Comparison of ENCODE assay signal across 8 cellular contexts in genomic region chr11:72642815-72643511, GRCh38. TPM values are rescaled to one million over a fixed set of nuclear protein-coding genes. Genes with fewer than 3 reads are reported as not detected.
DNase-seq lines count a peak whose midpoint lies in the region; ATAC-seq and TF ChIP-seq lines count a peak whose summit lies in the region.

No MANE protein-coding gene starts in this region.

- no peak overlapping the region for H3K27ac ChIP-seq in PC-3 (ENCODE audit: low read length)

- H3K36me3 ChIP-seq in PC-3 (ENCODE audit: low read depth, low read length), result no peaks in the 10 kb centered on the region

- intact Hi-C loops in PC-3 (cut with micrococcal nuclease), result loop anchor here (1.0 to 2.0 kb wide), 3 partner anchors 44 to 172 kb away; no protein-coding TSS in a partner anchor

- no TSS peak for BruUV-seq in PC-3 (replicated peaks; lab: Mats Ljungman, UMichigan)

- no peaks in the 10 kb centered on the region for H4K20me1 ChIP-seq in PC-3 (ENCODE audit: low read length)

- H3K9me3 Mint-ChIP-seq in activated T-cell treated with anti-CD3 and anti-CD28 coated beads, Interleukin-2, amount 50 U/mL, for 72 hours, result no peaks in the 10 kb centered on the region
- no peaks in the 10 kb centered on the region for H3K9me3 Mint-ChIP-seq in nephron
- no peaks in the 10 kb centered on the region for H3K9me3 Mint-ChIP-seq in stimulated activated naive CD8-positive, alpha-beta T cell treated with anti-CD3 and anti-CD28 coated beads, Interleukin-15, amount 100 ng/mL, for 72 hours

- no peaks in the 10 kb centered on the region for H3F3A ChIP-seq in PC-3 (ENCODE audit: low read length, unreplicated experiment)

- CTCF ChIA-PET in PC-3 (lab: Charles Lee), result no interaction called here

- H2AFZ ChIP-seq in PC-3 (ENCODE audit: low read length), result peak overlapping the region; percentile 87

- H3K27me3 ChIP-seq in PC-3 (ENCODE audit: low read length), result peaks cover 18% of the 10 kb centered on the region

- H3K27me3 Mint-ChIP-seq in activated T-cell treated with anti-CD3 and anti-CD28 coated beads, Interleukin-2, amount 50 U/mL, for 72 hours (ENCODE audit: low read depth), result no peaks in the 10 kb centered on the region
- peaks cover 28% of the 10 kb centered on the region for H3K27me3 Mint-ChIP-seq in nephron (ENCODE audit: low read depth)
- H3K27me3 Mint-ChIP-seq in stimulated activated naive CD8-positive, alpha-beta T cell treated with anti-CD3 and anti-CD28 coated beads, Interleukin-15, amount 100 ng/mL, for 72 hours, result no peaks in the 10 kb centered on the region

- DNase-seq in C1 segment of cervical spinal cord (lab: John Stamatoyannopoulos, UW) (peak in 9 of 14 donors; percentile 17 to 72 (median 59)), HFF-Myc (ENCODE audit: extremely low read depth, low read depth) (no peak), PC-3 (peak; percentile 69), fibroblast of gingiva (ENCODE audit: low read depth) (peak; percentile 14)
- DNase-seq in activated T-cell treated with anti-CD3 and anti-CD28 coated beads, Interleukin-2, amount 50 U/mL, for 72 hours, result peak; percentile 67 to 78
- peak; percentile 65 to 75 for DNase-seq in stimulated activated naive CD8-positive, alpha-beta T cell treated with anti-CD3 and anti-CD28 coated beads, Interleukin-15, amount 100 ng/mL, for 72 hours

- no peak overlapping the region for H3K4me3 ChIP-seq in HFF-Myc (replicated peaks; ENCODE audit: low read depth, low read length)
- H3K4me3 ChIP-seq in PC-3 (ENCODE audit: low read length), result peak overlapping the region; percentile 72

- no peaks in the 10 kb centered on the region for H3K9me3 ChIP-seq in PC-3 (ENCODE audit: low read length)

- peak overlapping the region; percentile 96 for H3K4me2 ChIP-seq in PC-3 (ENCODE audit: low read length)

- peak; percentile 85 for TF ChIP-seq CTCF in HFF-Myc (IDR thresholded peaks at IDR 0.05; ENCODE audit: low read depth, low read length, missing control alignments)
- peak; percentile 91 for TF ChIP-seq CTCF in PC-3 (conservative IDR thresholded peaks at IDR 0.05; ENCODE audit: low read depth, low read length)
- TF ChIP-seq CTCF in nephron (IDR thresholded peaks at IDR 0.05; ENCODE audit: unreplicated experiment in 3 of 3), result peak; percentile 94 to 97 (median 95)

- peak overlapping the region; percentile 61 to 71 for H3K4me3 Mint-ChIP-seq in activated T-cell treated with anti-CD3 and anti-CD28 coated beads, Interleukin-2, amount 50 U/mL, for 72 hours
- H3K4me3 Mint-ChIP-seq in nephron, result peak overlapping the region in 1 of 3 experiments; percentile 73
- peak overlapping the region; percentile 76 to 79 for H3K4me3 Mint-ChIP-seq in stimulated activated naive CD8-positive, alpha-beta T cell treated with anti-CD3 and anti-CD28 coated beads, Interleukin-15, amount 100 ng/mL, for 72 hours

- ATAC-seq in PC-3 (peak; percentile 67), HG02571 (IDR thresholded peaks at IDR 0.05; ENCODE audit: unreplicated experiment) (no peak)
- ATAC-seq in activated T-cell treated with anti-CD3 and anti-CD28 coated beads, Interleukin-2, amount 50 U/mL, for 72 hours (replicated peaks in 1 of 2), result peak; percentile 82 to 83
- ATAC-seq in stimulated activated naive CD8-positive, alpha-beta T cell treated with anti-CD3 and anti-CD28 coated beads, Interleukin-15, amount 100 ng/mL, for 72 hours, result peak; percentile 84

- no peak overlapping the region for H3K27ac Mint-ChIP-seq in activated T-cell treated with anti-CD3 and anti-CD28 coated beads, Interleukin-2, amount 50 U/mL, for 72 hours
- no peak overlapping the region for H3K27ac Mint-ChIP-seq in nephron
- no peak overlapping the region for H3K27ac Mint-ChIP-seq in stimulated activated naive CD8-positive, alpha-beta T cell treated with anti-CD3 and anti-CD28 coated beads, Interleukin-15, amount 100 ng/mL, for 72 hours

- POLR2A ChIA-PET in PC-3 (lab: Charles Lee; ENCODE audit: unreplicated experiment), result no interaction called here

- no peaks in the 10 kb centered on the region for H3K79me2 ChIP-seq in PC-3 (ENCODE audit: low read length)

- H3K4me1 ChIP-seq in PC-3 (ENCODE audit: insufficient read depth, low read length), result peaks cover 13% of the 10 kb centered on the region

- no peaks in the 10 kb centered on the region for H3K9me2 ChIP-seq in PC-3 (replicated peaks; ENCODE audit: low read length)

- H3K36me3 Mint-ChIP-seq in activated T-cell treated with anti-CD3 and anti-CD28 coated beads, Interleukin-2, amount 50 U/mL, for 72 hours (ENCODE audit: insufficient read depth in 2 of 2), result no peaks in the 10 kb centered on the region
- no peaks in the 10 kb centered on the region for H3K36me3 Mint-ChIP-seq in nephron (ENCODE audit: low read depth)

- no peaks in the 10 kb centered on the region for H3K4me1 Mint-ChIP-seq in activated T-cell treated with anti-CD3 and anti-CD28 coated beads, Interleukin-2, amount 50 U/mL, for 72 hours (ENCODE audit: low read depth)
- no peaks in the 10 kb centered on the region for H3K4me1 Mint-ChIP-seq in nephron
- no peaks in the 10 kb centered on the region for H3K4me1 Mint-ChIP-seq in stimulated activated naive CD8-positive, alpha-beta T cell treated with anti-CD3 and anti-CD28 coated beads, Interleukin-15, amount 100 ng/mL, for 72 hours

- no peak overlapping the region for H3K9ac ChIP-seq in PC-3 (ENCODE audit: low read length)

RNA-seq across cellular contexts. Expression of gene PDE2A, which starts 31.3 kb away (rescaled TPM):
- 2.6 and 2.7 TPM in 2 replicates for total RNA-seq in PC-3 (2014; rRNA removed)
- total RNA-seq in activated T-cell treated with anti-CD3 and anti-CD28 coated beads, Interleukin-2, amount 50 U/mL, for 72 hours, result 1 to 10 TPM in 1 of 2 donors, under 1 TPM in 1; 0.77 to 1.7 TPM
